In genomic region chr17:63445571-63446217, GRCh38 we compare ENCODE assay signal across 7 cellular contexts. TPM values are rescaled to one million over a fixed set of nuclear protein-coding genes. Genes with fewer than 3 reads are reported as not detected.
DNase-seq lines count a peak whose midpoint lies in the region; FAIRE-seq and TF ChIP-seq lines count a peak whose summit lies in the region.

No MANE protein-coding gene starts in this region.

- no peak for FAIRE-seq in H1 (lab: Jason Lieb, UNC)

- peak overlapping the region; percentile 83 for H4K91ac ChIP-seq in H1 (replicated peaks; ENCODE audit: insufficient read length, low read length)

- H2BK120ac ChIP-seq in H1 (replicated peaks; ENCODE audit: low read depth, low read length) = no peak overlapping the region

- CTCF ChIA-PET in H1 (lab: Charles Lee; ENCODE audit: partially characterized antibody) = interaction anchor here (0.6 to 29.0 kb wide), 8 partner anchors 9 to 251 kb away, joined by 3 to 758 read pairs (median 15); partner anchors contain the start of gene ACE

- no peaks in the 10 kb centered on the region for H3K79me2 ChIP-seq in H1 (ENCODE audit: control insufficient read depth in 1 of 2, insufficient read depth in 2 of 2, low read length in 2 of 2)

- intact Hi-C loops in testis (cut with DNase I; ENCODE audit: low total_unique reads) = no loop called here

- no peaks in the 10 kb centered on the region for H3K9me3 Mint-ChIP-seq in HFFc6

- no peak overlapping the region for H2BK15ac ChIP-seq in H1 (ENCODE audit: low read length)

- H3K36me3 ChIP-seq in H1 (ENCODE audit: control insufficient read depth in 2 of 4, insufficient read depth in 4 of 4, low read length in 3 of 4) = no peaks in the 10 kb centered on the region
- no peaks in the 10 kb centered on the region for H3K36me3 ChIP-seq in muscle layer of colon (ENCODE audit: insufficient read depth, low read length)
- no peaks in the 10 kb centered on the region for H3K36me3 ChIP-seq in testis (ENCODE audit: low read depth, missing control alignments)

- 2% methylated on average over 38 of the region's 53 CpGs; no CpG with 5 or more reads in 1 of the 2 experiments for WGBS in H1 (ENCODE audit: extremely low coverage in 1 of 2, insufficient coverage in 1 of 2, insufficient read length in 1 of 2, insufficient replicate concordance in 2 of 2, low coverage in 1 of 2, low lambda C conversion rate in 2 of 2, missing lambda C conversion rate in 1 of 2), 2 experiments
- 11 to 12% methylated on average over 8 to 27 of the region's 53 CpGs for WGBS in testis, 2 donors

- H3K9ac ChIP-seq in H1 (replicated peaks in 1 of 4; ENCODE audit: extremely low read depth in 1 of 4, low read depth in 3 of 4, low read length in 3 of 4) (peak overlapping the region in 2 of 4 experiments; percentile 32 to 34; a peak in 4 of 7 replicates), muscle layer of colon (ENCODE audit: low read length) (no peak overlapping the region)

- peak overlapping the region; percentile 84 for H2BK12ac ChIP-seq in H1 (ENCODE audit: low read depth, low read length)

- no peak; a peak in 1 of 3 replicates for TF ChIP-seq POLR2A in H1 (IDR thresholded peaks at IDR 0.05; ENCODE audit: control extremely low read depth in 1 of 2, low read depth in 2 of 2, low read length in 2 of 2)
- TF ChIP-seq POLR2A in testis (IDR thresholded peaks at IDR 0.05) = no peak

- H2BK20ac ChIP-seq in H1 (ENCODE audit: low read length) = no peak overlapping the region

- H3K56ac ChIP-seq in H1 (replicated peaks; ENCODE audit: insufficient read length, low read depth, low read length) = no peak overlapping the region

- H3K4me3 ChIP-seq in H1 (ENCODE audit: extremely low read depth in 1 of 4, insufficient read depth in 2 of 4, low read depth in 3 of 4, low read length in 4 of 4) (peak overlapping the region; percentile 49 to 74 (median 55)), muscle layer of colon (ENCODE audit: low read depth in 1 of 2, low read length in 2 of 2) (peak overlapping the region; percentile 53 to 77), testis (peak overlapping the region; percentile 71)

- H3K14ac ChIP-seq in H1 (ENCODE audit: insufficient read length) = no peak overlapping the region

- H3K27me3 ChIP-seq in H1 (replicated peaks in 1 of 4; ENCODE audit: control insufficient read depth in 3 of 4, extremely low read depth in 1 of 4, insufficient read depth in 3 of 4, low read length in 3 of 4) (peaks cover 0 to 10% (median 2%) of the 10 kb centered on the region in 4 experiments; a peak in 2 of 7 replicates), muscle layer of colon (ENCODE audit: control insufficient read depth in 1 of 2, insufficient read depth in 2 of 2, low read length in 2 of 2) (no peaks in the 10 kb centered on the region), testis (no peaks in the 10 kb centered on the region)

- no peak overlapping the region for H3K23ac ChIP-seq in H1 (ENCODE audit: insufficient read length)

- peak overlapping the region; percentile 15 for H4K5ac ChIP-seq in H1 (ENCODE audit: insufficient read length, low read depth, low read length)

- no peak overlapping the region; the same call in 1 of the 2 replicates for H2AK5ac ChIP-seq in H1 (ENCODE audit: low read depth, low read length)

- H2BK5ac ChIP-seq in H1 (ENCODE audit: low read depth, low read length) = no peak overlapping the region

- H4K8ac ChIP-seq in H1 (ENCODE audit: extremely low read depth, insufficient read depth, low read length) = peak overlapping the region; percentile 23

- 0 out of 2 replicates have a peak, but pooled peaks cover 2% of the 10 kb centered on the region for H3K79me1 ChIP-seq in H1 (ENCODE audit: low read depth, low read length)

- TF ChIP-seq RAD21 in H1 (IDR thresholded peaks at IDR 0.05 in 1 of 2, conservative IDR thresholded peaks at IDR 0.05 in 1 of 2; ENCODE audit: low read depth in 2 of 2, low read length in 2 of 2) = peak; percentile 20 to 39; a peak in 2 of 4 replicates

- no peak for TF ChIP-seq EP300 in H1 (IDR thresholded peaks at IDR 0.05; ENCODE audit: borderline replicate concordance in 1 of 2, low read depth in 2 of 2, low read length in 2 of 2)

- H3K36me3 Mint-ChIP-seq in HFFc6 (ENCODE audit: low read depth) = no peaks in the 10 kb centered on the region

- H4K20me1 ChIP-seq in H1 (replicated peaks in 1 of 2; ENCODE audit: control insufficient read depth in 1 of 2, insufficient read depth in 2 of 2, low read length in 2 of 2) = peaks cover 0 to 2% of the 10 kb centered on the region in 2 experiments

- peaks cover 9% of the 10 kb centered on the region; the same call in 1 of the 2 replicates for H3K23me2 ChIP-seq in H1 (ENCODE audit: low read depth, low read length)

- H3K4me1 ChIP-seq in H1 (replicated peaks in 1 of 4; ENCODE audit: control insufficient read depth in 3 of 4, insufficient read depth in 4 of 4, low read length in 3 of 4) (peaks cover 0 to 23% (median 10%) of the 10 kb centered on the region in 4 experiments; a peak in 6 of 7 replicates), muscle layer of colon (ENCODE audit: insufficient read depth, low read length) (peaks cover 12% of the 10 kb centered on the region), testis (peaks cover 23% of the 10 kb centered on the region)

- peak; percentile 78 for DNase-seq in GM13977 (ENCODE audit: low spot score)
- no peak for DNase-seq in HFFc6
- peak; percentile 65 for DNase-seq in NCI-H2029 (lab: John Stamatoyannopoulos, UW)
- DNase-seq in activated CD4-positive, alpha-beta T cell treated with anti-CD3 and anti-CD28 coated beads, Interleukin-2, amount 50 U/mL, for 24 hours (ENCODE audit: low read depth in 1 of 2, low spot score in 1 of 2) = peak; percentile 7 to 37
- DNase-seq in H1 (ENCODE audit: low read depth in 1 of 2, low spot score in 2 of 2) = peak in 1 of 2 experiments; percentile 92
- DNase-seq in testis = no peak

- H3K4me2 ChIP-seq in H1 (ENCODE audit: insufficient read depth in 1 of 2, low read depth in 2 of 2, low read length in 2 of 2) = peak overlapping the region; percentile 73 to 96

- POLR2A ChIA-PET in H1 (lab: Charles Lee; ENCODE audit: partially characterized antibody) = interaction anchor here (0.8 to 5.1 kb wide), 7 partner anchors 9 to 52 kb away, joined by 3 to 33 read pairs (median 4); partner anchors contain the start of gene ACE

- H3K27ac ChIP-seq in H1 (ENCODE audit: low read depth, low read length) (no peak overlapping the region), muscle layer of colon (ENCODE audit: low read depth, low read length) (peak overlapping the region; percentile 68), testis (peak overlapping the region in 1 of 2 donors; percentile 82)

- in situ Hi-C loops in GM13977 (cut with MboI; ENCODE audit: low pct_unique_long_range_greater_than_20kb, low sequenced_read_pairs, unreplicated experiment) = loop anchor here (25.0 kb wide), 1 partner anchor 392 kb away; the partner anchor contains the start of genes FTSJ3, PSMC5 and SMARCD2

- peaks cover 16% of the 10 kb centered on the region for H3K4me1 Mint-ChIP-seq in HFFc6 (ENCODE audit: low read depth)

- no peak overlapping the region for H3K4ac ChIP-seq in H1 (replicated peaks; ENCODE audit: insufficient read length, low read depth, low read length)

- TF ChIP-seq CTCF in GM13977 (IDR thresholded peaks at IDR 0.05; ENCODE audit: extremely low read depth, insufficient read depth, missing control alignments) (peak; percentile 50), HFFc6 (IDR thresholded peaks at IDR 0.05) (peak; percentile 77), H1 (IDR thresholded peaks at IDR 0.05; ENCODE audit: control extremely low read depth in 1 of 3, insufficient read depth in 1 of 3, low read depth in 1 of 3, low read length in 3 of 3) (peak; percentile 56 to 86 (median 68)), testis (IDR thresholded peaks at IDR 0.05) (peak in 2 of 3 experiments; percentile 53 to 67)

- H3K4me3 Mint-ChIP-seq in HFFc6 = peak overlapping the region; percentile 57; the same call in 1 of the 2 replicates

- H3K18ac ChIP-seq in H1 (ENCODE audit: extremely low read depth, low read length) = peak overlapping the region; percentile 83

- peaks cover 6% of the 10 kb centered on the region for H3K27me3 Mint-ChIP-seq in HFFc6 (ENCODE audit: insufficient read depth)

- no peaks in the 10 kb centered on the region for H3K9me3 ChIP-seq in H1 (ENCODE audit: insufficient read depth in 2 of 2, low read depth in 1 of 2, low read length in 1 of 2)
- no peaks in the 10 kb centered on the region for H3K9me3 ChIP-seq in muscle layer of colon (ENCODE audit: low read length)
- no peaks in the 10 kb centered on the region for H3K9me3 ChIP-seq in testis

- H2AFZ ChIP-seq in H1 (ENCODE audit: low read length) = peak overlapping the region; percentile 87; the same call in 1 of the 2 replicates

- H3K27ac Mint-ChIP-seq in HFFc6 = no peak overlapping the region; the same call in 1 of the 2 replicates

TF ChIP-seq in H1, 55 proteins besides CTCF, POLR2A, EP300 and RAD21 (continues in another document):
- TF ChIP-seq SIRT6 (IDR thresholded peaks at IDR 0.05; ENCODE audit: low read length) = no peak

RNA-seq across cellular contexts. Expression of gene CYB561, which starts 0.4 kb away (rescaled TPM):
- total RNA-seq in HFFc6 (2021; fragmentation: NEBNext Ultra II Directional; extraction: Animal tissue kit (Norgen Biotek cat#: 25700)) = 10 to 100 TPM in 4 of 6 experiments, 1 to 10 TPM in 2; 5.5 to 21.4 (median 15.9) TPM
- total RNA-seq in H1 (2021; fragmentation: NEBNext Ultra II Directional; extraction: Animal tissue kit (Norgen Biotek cat#: 25700)) = 23.4 and 26.0 TPM in 2 replicates
- 19.7 and 34.2 TPM in 2 replicates for polyA plus RNA-seq in H1 (2011; rRNA removed)
- polyA plus RNA-seq in H1 (2011; cell fraction: cytosol; rRNA removed) = 21.6 TPM
- 33.9 TPM for polyA plus RNA-seq in H1 (2011; cell fraction: nucleus; rRNA removed)
- 16.4 to 21.8 TPM (median 19.6 TPM) in 4 replicates for polyA plus RNA-seq in H1 (2012, experiment 1 of 2)
- polyA plus RNA-seq in H1 (2012, experiment 2 of 2) = 17.5 TPM
- polyA plus RNA-seq in H1 (2013, experiment 1 of 2) = 23.5 TPM
- 24.6 TPM for polyA plus RNA-seq in H1 (2013, experiment 2 of 2)
- 27.0 and 35.0 TPM in 2 replicates for polyA minus RNA-seq in H1 (2011; rRNA and poly(A)+ RNA removed)
- polyA minus RNA-seq in H1 (2011; cell fraction: cytosol; rRNA and poly(A)+ RNA removed) = 21.3 TPM
- 16.3 TPM for polyA minus RNA-seq in H1 (2011; cell fraction: nucleus; rRNA and poly(A)+ RNA removed)
- total RNA-seq in testis = 10 to 100 TPM; 17.6 to 19.7 TPM
- polyA plus RNA-seq in testis (ENCODE audit: insufficient read depth, low read depth, low replicate concordance) = 20.7 TPM

RNA-seq across cellular contexts. Expression of gene ACE, which starts 31.2 kb away (rescaled TPM):
- total RNA-seq in HFFc6 (2021; fragmentation: NEBNext Ultra II Directional; extraction: Animal tissue kit (Norgen Biotek cat#: 25700)) = 1 to 10 TPM; 1.6 to 2.1 (median 1.7) TPM
- 4.5 and 5.5 TPM in 2 replicates for total RNA-seq in H1 (2021; fragmentation: NEBNext Ultra II Directional; extraction: Animal tissue kit (Norgen Biotek cat#: 25700))
- polyA plus RNA-seq in H1 (2011; rRNA removed) (2.5 and 4.0 TPM in 2 replicates), testis (ENCODE audit: insufficient read depth, low read depth, low replicate concordance) (216 TPM)
- 2.7 TPM for polyA plus RNA-seq in H1 (2011; cell fraction: cytosol; rRNA removed)
- polyA plus RNA-seq in H1 (2011; cell fraction: nucleus; rRNA removed) = 10.0 TPM
- 2.8 to 4.2 TPM (median 3.3 TPM) in 4 replicates for polyA plus RNA-seq in H1 (2012, experiment 1 of 2)
- 2.2 TPM for polyA plus RNA-seq in H1 (2012, experiment 2 of 2)
- polyA plus RNA-seq in H1 (2013, experiment 1 of 2) = 2.7 TPM
- polyA plus RNA-seq in H1 (2013, experiment 2 of 2) = 2.0 TPM
- polyA minus RNA-seq in H1 (2011; rRNA and poly(A)+ RNA removed) = 3.3 and 3.4 TPM in 2 replicates
- polyA minus RNA-seq in H1 (2011; cell fraction: cytosol; rRNA and poly(A)+ RNA removed) = 3.1 TPM
- 10.1 TPM for polyA minus RNA-seq in H1 (2011; cell fraction: nucleus; rRNA and poly(A)+ RNA removed)
- 100 to 1,000 TPM in 1 of 2 donors, 10 to 100 TPM in 1; 87.8 to 174 TPM for total RNA-seq in testis

Comparison
In these comparisons a context has a peak if more than half of its experiments do, and no peak if none do; other contexts are left out.
1. DNase-seq: peak in GM13977 (single experiment), NCI-H2029 (single experiment) and activated CD4-positive, alpha-beta T cell treated with anti-CD3 and anti-CD28 coated beads, Interleukin-2, amount 50 U/mL, for 24 hours (2 of 2); none in HFFc6 (single experiment) and testis (single experiment).
2. RNA of gene ACE, which starts 31.2 kb away (total RNA-seq): 87.8 to 174 TPM in testis; 4.5 to 5.5 TPM in H1 and 1.6 to 2.1 TPM in HFFc6; every median in the first group is over 10 times any median in the second.
3. Peak in every context shown above with its lines, with median percentiles within 50 percentile points of each other: CTCF ChIP-seq and H3K4me3 ChIP-seq.